ENCODE assay signal across 9 cellular contexts in genomic region chr2:218607436-218608115, GRCh38. TPM values are rescaled to one million over a fixed set of nuclear protein-coding genes. Genes with fewer than 3 reads are reported as not detected.
DNase-seq lines count a peak whose midpoint lies in the region; ATAC-seq and TF ChIP-seq lines count a peak whose summit lies in the region.
"Had no signal": no experiment of that assay in that cellular context is flagged by ENCODE, and none has a peak within 500 bp of the region (broad histone marks: within the 10 kb centered on the region; RNA-seq: fewer than 3 reads in every experiment).

PLCD4 (plus strand) TSS chr2:218607899; CDS start chr2:218615740, 7,841 bp downstream.

- H3K9ac ChIP-seq in adipocyte (ENCODE audit: low read length): peak within 1 kb of the TSS; percentile 71

- DNase-seq in GM23338 (ENCODE audit: low spot score) (peak; percentile 38), adipocyte (ENCODE audit: low read depth) (peak; percentile 88), left ventricle myocardium inferior (no peak), gastrocnemius medialis (peak; percentile 70 to 89), NCI-H2029 (lab: John Stamatoyannopoulos, UW) (no peak), HEK293T (ENCODE audit: extremely low spot score) (no peak)
- no peak for DNase-seq in activated CD4-positive, alpha-beta T cell treated with anti-CD3 and anti-CD28 coated beads for 36 hours
- no peak for DNase-seq in stimulated activated CD4-positive, alpha-beta T cell treated with anti-CD3 and anti-CD28 coated beads, Interleukin-4, amount 100 ng/mL, for 1 hour

- H3K4me1 ChIP-seq in GM23338 (ENCODE audit: insufficient read depth): 0 out of 2 replicates have a peak, but pooled peaks cover 5% of the 10 kb centered on the region
- peaks cover 30% of the 10 kb centered on the region for H3K4me1 ChIP-seq in adipocyte (ENCODE audit: control insufficient read depth, insufficient read depth, low read length)
- H3K4me1 ChIP-seq in left ventricle myocardium inferior: peaks cover 14% of the 10 kb centered on the region
- H3K4me1 ChIP-seq in gastrocnemius medialis: peaks cover 47 to 60% of the 10 kb centered on the region in 2 donors

- H3K27me3 ChIP-seq in GM23338 (ENCODE audit: insufficient read depth) (no peaks in the 10 kb centered on the region), adipocyte (replicated peaks; ENCODE audit: control insufficient read depth, insufficient read depth, low read length) (no peaks in the 10 kb centered on the region), left ventricle myocardium inferior (ENCODE audit: low read depth) (no peaks in the 10 kb centered on the region), gastrocnemius medialis (no peaks in the 10 kb centered on the region)

- peak; percentile 91 for ATAC-seq in GM23338
- ATAC-seq in gastrocnemius medialis: peak; percentile 65 to 81
- no peak for ATAC-seq in activated CD4-positive, alpha-beta T cell treated with anti-CD3 and anti-CD28 coated beads for 36 hours

- H3K27ac Mint-ChIP-seq in GM23338: no peak within 1 kb of the TSS
- no peak within 1 kb of the TSS for H3K27ac Mint-ChIP-seq in activated CD4-positive, alpha-beta T cell treated with anti-CD3 and anti-CD28 coated beads for 36 hours
- H3K27ac Mint-ChIP-seq: dendritic cell treated with granulocyte-macrophage colony-stimulating factor and Interleukin-4, amounts not matched to agents 40 ng/mL and 50 ng/mL, for 4 days had no signal

- H3K36me3 Mint-ChIP-seq in GM23338 (ENCODE audit: low read depth): no peaks in the 10 kb centered on the region
- no peaks in the 10 kb centered on the region for H3K36me3 Mint-ChIP-seq in activated CD4-positive, alpha-beta T cell treated with anti-CD3 and anti-CD28 coated beads for 36 hours (ENCODE audit: low read depth)

- no peak for TF ChIP-seq CTCF in GM23338 (conservative IDR thresholded peaks at IDR 0.05; ENCODE audit: low read depth in 2 of 2)
- no peak for TF ChIP-seq CTCF in left ventricle myocardium inferior (IDR thresholded peaks at IDR 0.05; ENCODE audit: borderline replicate concordance)
- no peak for TF ChIP-seq CTCF in gastrocnemius medialis (IDR thresholded peaks at IDR 0.05 in 4 of 5, conservative IDR thresholded peaks at IDR 0.05 in 1 of 5)

- peaks cover 15% of the 10 kb centered on the region for H3K27me3 Mint-ChIP-seq in GM23338 (ENCODE audit: insufficient read depth, low read depth, poor library complexity)
- H3K27me3 Mint-ChIP-seq in activated CD4-positive, alpha-beta T cell treated with anti-CD3 and anti-CD28 coated beads for 36 hours: peaks cover 12% of the 10 kb centered on the region

- no peak within 1 kb of the TSS; the same call in 2 of the 3 replicates for H3K4me3 Mint-ChIP-seq in GM23338
- no peak within 1 kb of the TSS for H3K4me3 Mint-ChIP-seq in activated CD4-positive, alpha-beta T cell treated with anti-CD3 and anti-CD28 coated beads for 36 hours
- H3K4me3 Mint-ChIP-seq: dendritic cell treated with granulocyte-macrophage colony-stimulating factor and Interleukin-4, amounts not matched to agents 40 ng/mL and 50 ng/mL, for 4 days had no signal

- in situ Hi-C loops in gastrocnemius medialis (cut with MboI; ENCODE audit: low sequenced_read_pairs in 4 of 4): no loop called here

- no peak within 1 kb of the TSS for H3K27ac ChIP-seq in GM23338 (ENCODE audit: low read depth)
- H3K27ac ChIP-seq in left ventricle myocardium inferior (replicated peaks): peak within 1 kb of the TSS; percentile 6
- H3K27ac ChIP-seq in gastrocnemius medialis: peak within 1 kb of the TSS; percentile 87 to 89 (median 88)

- 0 out of 2 replicates have a peak within 1 kb of the TSS, but pooled peaks have one; percentile 20 for H3K4me2 ChIP-seq in GM23338

- H3F3A ChIP-seq in GM23338 (replicated peaks; ENCODE audit: low read depth): 0 out of 2 replicates have a peak, but pooled peaks cover 2% of the 10 kb centered on the region

- H4K20me1 ChIP-seq in GM23338 (replicated peaks; ENCODE audit: insufficient read depth): no peaks in the 10 kb centered on the region

- H3K9me3 ChIP-seq in adipocyte (ENCODE audit: control insufficient read depth, low read length) (no peaks in the 10 kb centered on the region), left ventricle myocardium inferior (replicated peaks) (no peaks in the 10 kb centered on the region), gastrocnemius medialis (no peaks in the 10 kb centered on the region)

- H3K4me3 ChIP-seq in GM23338 (no peak within 1 kb of the TSS), adipocyte (ENCODE audit: low read length) (peak within 1 kb of the TSS; percentile 78), left ventricle myocardium inferior (peak within 1 kb of the TSS; percentile 42), gastrocnemius medialis (peak within 1 kb of the TSS; percentile 46 to 60 (median 54))

- no peaks in the 10 kb centered on the region for H3K9me3 Mint-ChIP-seq in GM23338
- H3K9me3 Mint-ChIP-seq in activated CD4-positive, alpha-beta T cell treated with anti-CD3 and anti-CD28 coated beads for 36 hours (ENCODE audit: low read depth): no peaks in the 10 kb centered on the region
- H3K9me3 Mint-ChIP-seq: dendritic cell treated with granulocyte-macrophage colony-stimulating factor and Interleukin-4, amounts not matched to agents 40 ng/mL and 50 ng/mL, for 4 days had no signal

- intact Hi-C loops in left ventricle myocardium inferior (cut with micrococcal nuclease): no loop called here
- intact Hi-C loops in gastrocnemius medialis (cut with DNase I; ENCODE audit: low total_unique reads): loop anchor here (5.0 kb wide), 1 partner anchor 50 kb away; the partner anchor contains the start of genes BCS1L and ZNF142
- intact Hi-C loops in activated CD4-positive, alpha-beta T cell treated with anti-CD3 and anti-CD28 coated beads for 36 hours (cut with DNase I, micrococcal nuclease): no loop called here

- H2AFZ ChIP-seq in GM23338: peak within 1 kb of the TSS; percentile 98

- CTCF ChIA-PET in activated CD4-positive, alpha-beta T cell treated with anti-CD3 and anti-CD28 coated beads for 36 hours (lab: Charles Lee): interaction anchor here (0.7 to 1.5 kb wide), 5 partner anchors 20 to 350 kb away, joined by 3 to 6 read pairs (median 3); partner anchors contain the start of genes BCS1L and ZNF142
- CTCF ChIA-PET in HEK293T (lab: Yijun Ruan, JAX): interaction anchor here (0.8 to 1.1 kb wide), 2 partner anchors 15 to 80 kb away, joined by 3 read pairs; no protein-coding TSS in a partner anchor

- H3K36me3 ChIP-seq in GM23338 (ENCODE audit: insufficient read depth) (no peaks in the 10 kb centered on the region), adipocyte (ENCODE audit: control insufficient read depth, insufficient read depth, low read length, severe bottlenecking) (no peaks in the 10 kb centered on the region), left ventricle myocardium inferior (no peaks in the 10 kb centered on the region), gastrocnemius medialis (no peaks in the 10 kb centered on the region)

- no peaks in the 10 kb centered on the region for H3K79me2 ChIP-seq in GM23338 (replicated peaks; ENCODE audit: insufficient read depth)

- TF ChIP-seq POLR2A in gastrocnemius medialis (IDR thresholded peaks at IDR 0.05): peak; percentile 73 to 84

- POLR2A ChIA-PET in activated CD4-positive, alpha-beta T cell treated with anti-CD3 and anti-CD28 coated beads for 36 hours (lab: Charles Lee): interaction anchor here (0.6 to 0.7 kb wide), 3 partner anchors 16 to 115 kb away, joined by 3 to 4 read pairs (median 3); no protein-coding TSS in a partner anchor
- POLR2A ChIA-PET in HEK293T (lab: Yijun Ruan, JAX): interaction anchor here (0.8 to 1.5 kb wide), 4 partner anchors 9 to 64 kb away, joined by 3 to 5 read pairs (median 3); partner anchors contain the start of genes RNF25 and STK36

- H3K4me1 Mint-ChIP-seq in GM23338: peaks cover 6% of the 10 kb centered on the region
- no peaks in the 10 kb centered on the region for H3K4me1 Mint-ChIP-seq in activated CD4-positive, alpha-beta T cell treated with anti-CD3 and anti-CD28 coated beads for 36 hours

- H3K9me2 ChIP-seq in GM23338 (ENCODE audit: insufficient read depth): 0 out of 2 replicates have a peak, but pooled peaks cover 3% of the 10 kb centered on the region

TF ChIP-seq in GM23338, 12 proteins besides CTCF, POLR2A, EP300 and RAD21 (continues in another document):
- TF ChIP-seq ZNF331 (CRISPR knock-in tag; IDR thresholded peaks at IDR 0.05; ENCODE audit: low read depth): no peak
- TF ChIP-seq CREB1 (CRISPR knock-in tag; IDR thresholded peaks at IDR 0.05; ENCODE audit: low read depth): no peak
- TF ChIP-seq EZH2phosphoT487 (IDR thresholded peaks at IDR 0.05; ENCODE audit: unreplicated experiment): no peak
- no peak for TF ChIP-seq JUNB (IDR thresholded peaks at IDR 0.05; ENCODE audit: unreplicated experiment)
- TF ChIP-seq STAT1 (IDR thresholded peaks at IDR 0.05; ENCODE audit: unreplicated experiment): no peak
- TF ChIP-seq NANOG (IDR thresholded peaks at IDR 0.05; ENCODE audit: borderline replicate concordance): no peak
- no peak for TF ChIP-seq POLR2AphosphoS5 (IDR thresholded peaks at IDR 0.05; ENCODE audit: low read depth)
- no peak for TF ChIP-seq ZNF114 (CRISPR knock-in tag; IDR thresholded peaks at IDR 0.05)

TF ChIP-seq in HEK293T, 16 proteins besides CTCF, POLR2A, EP300 and RAD21 (continues in another document):
- TF ChIP-seq TARDBP (IDR thresholded peaks at IDR 0.05) (no peak), L3MBTL2 (conservative IDR thresholded peaks at IDR 0.05) (no peak), FOXA1 (IDR thresholded peaks at IDR 0.05) (no peak), ZNF384 (IDR thresholded peaks at IDR 0.05) (no peak), CTBP1 (IDR thresholded peaks at IDR 0.05; ENCODE audit: borderline replicate concordance) (no peak), BHLHE40 (IDR thresholded peaks at IDR 0.05; ENCODE audit: borderline replicate concordance) (no peak), LEF1 (IDR thresholded peaks at IDR 0.05; ENCODE audit: borderline replicate concordance) (no peak), ELF4 (IDR thresholded peaks at IDR 0.05) (no peak), HDGF (IDR thresholded peaks at IDR 0.05; ENCODE audit: borderline replicate concordance) (no peak), PKNOX1 (IDR thresholded peaks at IDR 0.05) (no peak), FOXM1 (IDR thresholded peaks at IDR 0.05; ENCODE audit: borderline replicate concordance) (no peak)

RNA-seq across cellular contexts. Expression of gene PLCD4, which starts in this region (rescaled TPM):
- 0.80 TPM in 1 of 2 replicates, not detected in the other for total RNA-seq in GM23338 (2014; rRNA removed; shearing (Covaris generic))
- polyA plus RNA-seq in GM23338 (2016; fragmentation: Nextera tagmentation; extraction: Ambion mirVana): 1.3 and 1.7 TPM in 2 replicates
- total RNA-seq in left ventricle myocardium inferior (0.99 TPM), gastrocnemius medialis (10 to 100 TPM; 21.6 to 60.9 (median 43.7) TPM)
- total RNA-seq in activated CD4-positive, alpha-beta T cell treated with anti-CD3 and anti-CD28 coated beads for 36 hours: under 1 TPM; 0.18 to 0.83 TPM

Comparison
In these comparisons a context has a peak if more than half of its experiments do, and no peak if none do; other contexts are left out.
1. RNA of gene PLCD4 (total RNA-seq): 21.6 to 60.9 TPM in gastrocnemius medialis; 0.99 TPM in left ventricle myocardium inferior (single experiment), 0.18 to 0.83 TPM in activated CD4-positive, alpha-beta T cell treated with anti-CD3 and anti-CD28 coated beads for 36 hours and 0.80 TPM in GM23338; every median in the first group is over 10 times any median in the second.
2. DNase-seq: peak in GM23338 (single experiment), adipocyte (single experiment) and gastrocnemius medialis (2 of 2); none in left ventricle myocardium inferior (single experiment), activated CD4-positive, alpha-beta T cell treated with anti-CD3 and anti-CD28 coated beads for 36 hours (single experiment), stimulated activated CD4-positive, alpha-beta T cell treated with anti-CD3 and anti-CD28 coated beads, Interleukin-4, amount 100 ng/mL, for 1 hour (single experiment), NCI-H2029 (single experiment) and HEK293T (single experiment).